Comparison of ENCODE assay signal across 10 cellular contexts in the genomic region with DNA sequence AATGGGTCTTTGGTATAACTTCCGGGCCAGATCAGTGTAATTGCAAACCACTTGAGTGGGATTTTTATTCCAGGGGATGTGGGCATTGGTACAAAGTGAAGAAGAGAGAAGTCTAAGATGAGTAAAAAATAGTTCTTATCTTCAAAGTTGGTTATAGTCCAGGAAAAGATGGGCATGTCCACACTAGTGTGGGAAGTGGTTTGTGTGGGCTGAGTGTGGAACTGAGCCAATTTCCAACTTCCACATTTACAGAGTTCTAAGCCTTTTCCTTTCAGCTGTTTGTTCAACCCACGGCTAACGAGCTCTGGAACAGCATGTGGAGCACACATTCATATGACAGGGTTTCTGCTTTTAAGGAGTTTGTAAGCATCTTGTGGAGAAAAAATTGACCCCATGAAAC.
A peak's percentile ranks its signal among the peaks of the same experiment; 100 is the strongest.
DNase-seq lines count a peak whose midpoint lies in the region; ATAC-seq and TF ChIP-seq lines count a peak whose summit lies in the region.
"Had no signal": no experiment of that assay in that cellular context is flagged by ENCODE, and none has a peak within 500 bp of the region (broad histone marks: within the 10 kb centered on the region; RNA-seq: fewer than 3 reads in every experiment).

No MANE protein-coding gene starts in this region.

- H3K27me3 ChIP-seq in right atrium auricular region (no peaks in the 10 kb centered on the region), left ventricle myocardium inferior (ENCODE audit: low read depth) (no peaks in the 10 kb centered on the region), aorta (ENCODE audit: control insufficient read depth in 1 of 2, insufficient read depth in 2 of 2, low read length in 1 of 2) (no peaks in the 10 kb centered on the region)
- H3K27me3 ChIP-seq: BE2C had no signal

- H3K36me3 ChIP-seq in right atrium auricular region (no peaks in the 10 kb centered on the region), left ventricle myocardium inferior (no peaks in the 10 kb centered on the region), aorta (ENCODE audit: control insufficient read depth in 1 of 2, insufficient read depth in 2 of 2, low read length in 1 of 2) (no peaks in the 10 kb centered on the region)
- H3K36me3 ChIP-seq: BE2C had no signal

- H3K4me1 ChIP-seq in right atrium auricular region (no peaks in the 10 kb centered on the region), left ventricle myocardium inferior (peaks cover 6% of the 10 kb centered on the region), aorta (ENCODE audit: control insufficient read depth in 1 of 2, insufficient read depth in 2 of 2, low read length in 2 of 2) (no peaks in the 10 kb centered on the region)
- H3K4me1 ChIP-seq: BE2C had no signal

- H3K4me3 ChIP-seq in right atrium auricular region (no peak overlapping the region), left ventricle myocardium inferior (no peak overlapping the region), aorta (ENCODE audit: low read length in 2 of 2) (no peak overlapping the region)

- WGBS in aorta, 2 donors, result 63 to 65% methylated on average over 3 of the region's 3 CpGs

- peak overlapping the region; percentile 34 for H3K27ac Mint-ChIP-seq in activated naive CD8-positive, alpha-beta T cell treated with anti-CD3 and anti-CD28 coated beads, Interleukin-2, amount 50 U/mL, for 24 hours

- H3K4me3 Mint-ChIP-seq in activated naive CD8-positive, alpha-beta T cell treated with anti-CD3 and anti-CD28 coated beads, Interleukin-2, amount 50 U/mL, for 24 hours, result no peak overlapping the region
- H3K4me3 Mint-ChIP-seq: neural crest cell had no signal

- TF ChIP-seq CTCF in right atrium auricular region (IDR thresholded peaks at IDR 0.05) (no peak), left ventricle myocardium inferior (IDR thresholded peaks at IDR 0.05; ENCODE audit: borderline replicate concordance) (no peak)

- intact Hi-C loops in Right ventricle myocardium inferior (cut with DNase I), result no loop called here
- intact Hi-C loops in left ventricle myocardium inferior (cut with micrococcal nuclease), result no loop called here
- intact Hi-C loops in aorta (cut with DNase I), result no loop called here

- H3K36me3 Mint-ChIP-seq in activated naive CD8-positive, alpha-beta T cell treated with anti-CD3 and anti-CD28 coated beads, Interleukin-2, amount 50 U/mL, for 24 hours (ENCODE audit: low read depth), result no peaks in the 10 kb centered on the region

- peaks cover 7% of the 10 kb centered on the region for H3K27me3 Mint-ChIP-seq in activated naive CD8-positive, alpha-beta T cell treated with anti-CD3 and anti-CD28 coated beads, Interleukin-2, amount 50 U/mL, for 24 hours

- no peak for DNase-seq in Right ventricle myocardium inferior (ENCODE audit: missing footprints)
- DNase-seq in right atrium auricular region (ENCODE audit: low spot score), result no peak
- no peak for DNase-seq in activated naive CD8-positive, alpha-beta T cell treated with anti-CD3 and anti-CD28 coated beads, Interleukin-2, amount 50 U/mL, for 24 hours
- DNase-seq in left ventricle myocardium inferior, result peak; percentile 33
- peak in 1 of 2 donors; percentile 78 for DNase-seq in aorta
- DNase-seq: BE2C had no signal

- H3K4me1 Mint-ChIP-seq in activated naive CD8-positive, alpha-beta T cell treated with anti-CD3 and anti-CD28 coated beads, Interleukin-2, amount 50 U/mL, for 24 hours, result peaks cover 10% of the 10 kb centered on the region
- H3K4me1 Mint-ChIP-seq: neural crest cell had no signal

- H3K9me3 ChIP-seq in right atrium auricular region (no peaks in the 10 kb centered on the region), left ventricle myocardium inferior (replicated peaks) (no peaks in the 10 kb centered on the region), aorta (ENCODE audit: control insufficient read depth, low read length) (no peaks in the 10 kb centered on the region)
- H3K9me3 ChIP-seq: BE2C had no signal

- ATAC-seq in Right ventricle myocardium inferior, result peak; percentile 76
- no peak for ATAC-seq in activated naive CD8-positive, alpha-beta T cell treated with anti-CD3 and anti-CD28 coated beads, Interleukin-2, amount 50 U/mL, for 24 hours
- peak; percentile 38 for ATAC-seq in aorta (ENCODE audit: low FRiP score)
- ATAC-seq in HG02571 (IDR thresholded peaks at IDR 0.05; ENCODE audit: unreplicated experiment), result no peak
- ATAC-seq in GM19467 (IDR thresholded peaks at IDR 0.05; ENCODE audit: unreplicated experiment), result no peak
- ATAC-seq in HG02798 (IDR thresholded peaks at IDR 0.05; ENCODE audit: poor library complexity, unreplicated experiment), result no peak

- H3K27ac ChIP-seq in right atrium auricular region (no peak overlapping the region), left ventricle myocardium inferior (replicated peaks) (no peak overlapping the region), aorta (ENCODE audit: low read depth in 1 of 2, low read length in 2 of 2) (no peak overlapping the region)

- no peaks in the 10 kb centered on the region for H3K9me3 Mint-ChIP-seq in activated naive CD8-positive, alpha-beta T cell treated with anti-CD3 and anti-CD28 coated beads, Interleukin-2, amount 50 U/mL, for 24 hours

Comparison
In these comparisons a context has a peak if more than half of its experiments do, and no peak if none do; other contexts are left out.
1. ATAC-seq: peak in Right ventricle myocardium inferior (single experiment) and aorta (single experiment); none in activated naive CD8-positive, alpha-beta T cell treated with anti-CD3 and anti-CD28 coated beads, Interleukin-2, amount 50 U/mL, for 24 hours (single experiment), HG02571 (single experiment), GM19467 (single experiment) and HG02798 (single experiment).